8 cellular contexts compared by ENCODE assay signal in the genomic region with DNA sequence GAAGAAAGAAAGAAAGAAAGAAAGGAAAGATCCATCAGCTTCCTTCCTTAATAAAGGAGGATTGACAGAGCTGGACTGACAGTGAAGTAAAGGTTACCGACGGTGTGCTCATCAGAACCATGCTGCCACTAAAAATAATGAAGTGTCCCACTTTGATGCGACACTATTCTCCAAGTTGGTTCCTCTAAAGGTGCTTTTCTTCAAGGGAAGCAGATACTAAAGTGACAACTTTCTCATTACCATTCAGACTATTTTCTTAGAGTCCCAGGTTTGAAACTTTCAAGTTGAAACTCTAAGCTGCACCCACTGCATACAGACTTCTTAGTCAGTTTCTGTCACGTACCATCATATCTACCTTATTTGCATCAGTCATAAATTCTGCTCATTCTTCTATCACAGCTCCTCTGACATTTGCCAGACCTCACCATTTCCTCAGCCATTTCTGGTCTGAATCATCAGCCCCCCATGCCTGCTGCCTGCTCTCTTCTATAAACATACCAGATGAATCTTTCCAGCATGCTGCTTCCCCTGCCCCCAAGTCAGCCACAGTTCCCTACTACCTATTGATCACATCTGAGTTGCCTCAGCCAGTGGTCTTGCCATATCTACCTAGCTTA.
A peak's percentile ranks its signal among the peaks of the same experiment; 100 is the strongest.
DNase-seq lines count a peak whose midpoint lies in the region; ATAC-seq and TF ChIP-seq lines count a peak whose summit lies in the region.

No MANE protein-coding gene starts in this region.

- no peak for TF ChIP-seq EP300 in suprapubic skin (IDR thresholded peaks at IDR 0.05)

- TF ChIP-seq CTCF in suprapubic skin (IDR thresholded peaks at IDR 0.05): no peak

- no peaks in the 10 kb centered on the region for H3K36me3 ChIP-seq in suprapubic skin

- no peak overlapping the region for H3K27ac ChIP-seq in suprapubic skin

- H3K27me3 ChIP-seq in suprapubic skin: no peaks in the 10 kb centered on the region

- ATAC-seq in GM18498 (IDR thresholded peaks at IDR 0.05; ENCODE audit: unreplicated experiment): peak; percentile 83
- ATAC-seq in GM21529 (IDR thresholded peaks at IDR 0.05; ENCODE audit: unreplicated experiment): peak; percentile 84
- ATAC-seq in HG03521 (IDR thresholded peaks at IDR 0.05; ENCODE audit: unreplicated experiment): peak; percentile 69

- no peaks in the 10 kb centered on the region for H3K4me1 ChIP-seq in suprapubic skin

- no peaks in the 10 kb centered on the region for H3K9me3 ChIP-seq in suprapubic skin

- TF ChIP-seq POLR2A in suprapubic skin (IDR thresholded peaks at IDR 0.05): no peak

- WGBS in suprapubic skin: 70% methylated on average over 4 of the region's 4 CpGs

- H3K4me3 ChIP-seq in suprapubic skin: no peak overlapping the region

- DNase-seq in hepatic stellate cell (ENCODE audit: low spot score) (peak; percentile 88), Ammon's horn (ENCODE audit: low spot score) (no peak), NK-92 (lab: John Stamatoyannopoulos, UW; ENCODE audit: unreplicated experiment) (no peak), suprapubic skin (ENCODE audit: low spot score in 2 of 2) (no peak)
- DNase-seq in stimulated activated CD4-positive, alpha-beta T cell treated with anti-CD3 and anti-CD28 coated beads, Interleukin-4, amount 100 ng/mL, for 24 hours: no peak
